ENCODE assay signal across 8 cellular contexts in genomic region chr5:8908055-8908683, GRCh38.
A peak's percentile ranks its signal among the peaks of the same experiment; 100 is the strongest.
DNase-seq lines count a peak whose midpoint lies in the region; ATAC-seq lines count a peak whose summit lies in the region.

No MANE protein-coding gene starts in this region.

- DNase-seq in COLO668 (lab: John Stamatoyannopoulos, UW; ENCODE audit: unreplicated experiment) (peak; percentile 14), HK-2 (ENCODE audit: unreplicated experiment) (peak; percentile 25), UCSD-AML1 (lab: John Stamatoyannopoulos, UW; ENCODE audit: unreplicated experiment) (peak; percentile 33), iPS-NIHi11 (ENCODE audit: low spot score) (peak; percentile 66)
- DNase-seq in central memory CD4-positive, alpha-beta T cell: no peak
- DNase-seq in activated effector memory CD4-positive, alpha-beta T cell treated with Interleukin-2 at 50 U/mL for 16 hours: no peak

- peak; percentile 82 for ATAC-seq in GM18517 (IDR thresholded peaks at IDR 0.05; ENCODE audit: unreplicated experiment)
- ATAC-seq in GM19452 (IDR thresholded peaks at IDR 0.05; ENCODE audit: unreplicated experiment): no peak

Comparison
In these comparisons a context has a peak if more than half of its experiments do, and no peak if none do; other contexts are left out.
1. DNase-seq: peak in COLO668 (single experiment), HK-2 (single experiment), UCSD-AML1 (single experiment) and iPS-NIHi11 (single experiment); none in central memory CD4-positive, alpha-beta T cell (single experiment) and activated effector memory CD4-positive, alpha-beta T cell treated with Interleukin-2 at 50 U/mL for 16 hours (single experiment).